In the genomic region with DNA sequence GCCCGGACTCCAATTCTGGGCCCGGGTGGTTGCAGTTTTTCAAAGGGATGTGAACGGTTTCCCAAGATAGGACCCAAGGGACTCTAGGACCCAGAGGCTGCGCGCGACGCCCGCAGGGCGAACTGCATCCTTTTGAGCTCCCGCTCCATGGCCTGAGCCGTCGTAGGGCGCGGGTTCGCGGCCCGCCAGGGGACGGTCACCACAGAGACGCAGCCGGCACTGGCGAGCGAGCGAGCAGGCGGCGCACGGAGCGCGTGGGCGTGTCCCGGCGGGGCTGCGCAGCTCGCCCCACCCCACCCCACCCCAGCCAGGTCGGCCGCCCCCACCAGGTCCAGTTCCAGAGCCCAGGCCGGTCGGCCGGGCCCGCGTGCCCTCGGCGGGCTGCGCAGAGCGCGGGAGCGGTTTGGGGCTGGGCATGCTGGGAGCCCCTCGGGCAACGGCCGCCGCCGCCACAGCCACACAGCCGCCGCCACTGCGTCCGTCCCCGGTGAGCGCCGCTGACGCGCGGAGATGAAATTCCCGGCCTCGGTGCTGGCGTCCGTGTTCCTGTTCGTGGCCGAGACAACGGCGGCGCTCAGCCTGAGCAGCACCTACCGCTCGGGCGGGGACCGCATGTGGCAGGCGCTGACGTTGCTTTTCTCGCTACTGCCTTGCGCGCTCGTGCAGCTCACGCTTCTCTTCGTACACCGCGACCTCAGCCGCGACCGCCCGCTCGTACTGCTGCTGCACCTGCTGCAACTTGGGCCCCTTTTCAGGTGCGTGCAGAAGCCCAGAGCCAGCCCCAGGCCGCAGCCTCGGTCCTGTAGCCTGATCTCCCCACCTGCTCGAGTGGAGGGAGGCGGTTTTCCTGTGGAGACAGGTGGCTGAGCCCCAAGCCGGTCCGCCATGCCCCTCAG, we compare ENCODE assay signal across 8 cellular contexts. TPM values are rescaled to one million over a fixed set of nuclear protein-coding genes. Genes with fewer than 3 reads are reported as not detected.
DNase-seq lines count a peak whose midpoint lies in the region; ATAC-seq, FAIRE-seq and TF ChIP-seq lines count a peak whose summit lies in the region.

A gene with protein sequence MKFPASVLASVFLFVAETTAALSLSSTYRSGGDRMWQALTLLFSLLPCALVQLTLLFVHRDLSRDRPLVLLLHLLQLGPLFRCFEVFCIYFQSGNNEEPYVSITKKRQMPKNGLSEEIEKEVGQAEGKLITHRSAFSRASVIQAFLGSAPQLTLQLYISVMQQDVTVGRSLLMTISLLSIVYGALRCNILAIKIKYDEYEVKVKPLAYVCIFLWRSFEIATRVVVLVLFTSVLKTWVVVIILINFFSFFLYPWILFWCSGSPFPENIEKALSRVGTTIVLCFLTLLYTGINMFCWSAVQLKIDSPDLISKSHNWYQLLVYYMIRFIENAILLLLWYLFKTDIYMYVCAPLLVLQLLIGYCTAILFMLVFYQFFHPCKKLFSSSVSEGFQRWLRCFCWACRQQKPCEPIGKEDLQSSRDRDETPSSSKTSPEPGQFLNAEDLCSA (plus strand): TSS at position 340 of the 896 bp plus-strand sequence. CDS start 171 bp downstream, at position 511.

- H3K4me1 ChIP-seq in endodermal cell (ENCODE audit: control insufficient read depth, insufficient read depth, low read length) (no peaks in the 10 kb centered on the region), mesodermal cell (ENCODE audit: control insufficient read depth, insufficient read depth, low read length, poor library complexity, severe bottlenecking) (peaks cover 6% of the 10 kb centered on the region)

- no peak within 1 kb of the TSS for H3K27ac Mint-ChIP-seq in endodermal cell

- TF ChIP-seq CTCF in GM10248 (IDR thresholded peaks at IDR 0.05; ENCODE audit: control extremely low read depth, extremely low read depth, low read depth, missing control alignments) (no peak), endodermal cell (conservative IDR thresholded peaks at IDR 0.05) (no peak), D721Med (IDR thresholded peaks at IDR 0.05; ENCODE audit: insufficient read depth, missing control alignments) (no peak)

- 7 to 9% methylated on average over 15 to 92 of the region's 96 CpGs for WGBS in endodermal cell (ENCODE audit: insufficient coverage in 1 of 2, insufficient read length in 1 of 2), 2 experiments
- 2 to 4% methylated on average over 34 to 55 of the region's 96 CpGs for WGBS in mesodermal cell (ENCODE audit: insufficient coverage in 2 of 2), 2 experiments

- H3K9me3 ChIP-seq in endodermal cell (ENCODE audit: control insufficient read depth, low read length): no peaks in the 10 kb centered on the region
- H3K9me3 ChIP-seq in mesodermal cell (ENCODE audit: control insufficient read depth, low read length): no peaks in the 10 kb centered on the region

- ATAC-seq in HG02623 (IDR thresholded peaks at IDR 0.05; ENCODE audit: unreplicated experiment): peak; percentile 77

- DNase-seq in GM10248 (ENCODE audit: extremely low spot score): peak; percentile 24
- peak; percentile 48 for DNase-seq in NCI-H2171 treated with DMSO at 0.1 percent for 48 hours (lab: John Stamatoyannopoulos, UW)
- peak; percentile 35 to 43 for DNase-seq in activated CD4-positive, alpha-beta T cell treated with anti-CD3 and anti-CD28 coated beads, Interleukin-2, amount 50 U/mL, for 48 hours
- peak; percentile 87 for DNase-seq in endodermal cell
- DNase-seq in stimulated activated CD8-positive, alpha-beta memory T cell treated with anti-CD3 and anti-CD28 coated beads, Interleukin-7, amount 100 ng/mL, for 48 hours (ENCODE audit: extremely low read depth in 1 of 2, low read depth in 1 of 2): peak; percentile 5 to 9
- no peak for DNase-seq in D721Med (ENCODE audit: insufficient read length, low spot score)

- H3K27me3 ChIP-seq in endodermal cell (ENCODE audit: control insufficient read depth, insufficient read depth, low read length, poor library complexity, severe bottlenecking): peaks cover 21% of the 10 kb centered on the region

- POLR2A ChIA-PET in GM10248 (lab: Yijun Ruan, JAX): no interaction called here

- H3K36me3 ChIP-seq in endodermal cell (ENCODE audit: control insufficient read depth, insufficient read depth, low read length) (no peaks in the 10 kb centered on the region), mesodermal cell (ENCODE audit: control insufficient read depth, insufficient read depth, low read length) (no peaks in the 10 kb centered on the region)

- H3K4me3 ChIP-seq in endodermal cell (ENCODE audit: low read length) (peak within 1 kb of the TSS; percentile 45), mesodermal cell (ENCODE audit: extremely low read depth, insufficient read depth, low read length, poor library complexity, severe bottlenecking) (peak within 1 kb of the TSS; percentile 31)

- H3K36me3 Mint-ChIP-seq in endodermal cell (ENCODE audit: low read depth): no peaks in the 10 kb centered on the region

- no peaks in the 10 kb centered on the region for H3K4me1 Mint-ChIP-seq in endodermal cell

- no peak for FAIRE-seq in D721Med (lab: Jason Lieb, UNC)

- H3K27ac ChIP-seq in endodermal cell (ENCODE audit: low read depth, low read length) (no peak within 1 kb of the TSS), mesodermal cell (ENCODE audit: low read depth, low read length, severe bottlenecking) (no peak within 1 kb of the TSS)

- no peak within 1 kb of the TSS for H3K9ac ChIP-seq in endodermal cell (ENCODE audit: extremely low read depth, low read length, poor library complexity, severe bottlenecking)

- peaks cover 28% of the 10 kb centered on the region for H3K9me3 Mint-ChIP-seq in endodermal cell

- peaks cover 22% of the 10 kb centered on the region for H3K27me3 Mint-ChIP-seq in endodermal cell (ENCODE audit: insufficient read depth)

- CTCF ChIA-PET in GM10248 (lab: Yijun Ruan, JAX): no interaction called here

- peak within 1 kb of the TSS; percentile 52 for H3K4me3 Mint-ChIP-seq in endodermal cell

RNA-seq across cellular contexts. Expression of the gene that starts here (rescaled TPM):
- under 1 TPM; 0.13 to 0.49 TPM for total RNA-seq in endodermal cell
- 0.53 TPM for polyA plus RNA-seq in endodermal cell (2013, experiment 1 of 2)
- polyA plus RNA-seq in endodermal cell (2013, experiment 2 of 2): 0.62 TPM
- polyA plus RNA-seq in mesodermal cell (2013, experiment 1 of 2): 0.26 TPM
- 0.25 TPM for polyA plus RNA-seq in mesodermal cell (2013, experiment 2 of 2)

Comparison
In these comparisons a context has a peak if more than half of its experiments do, and no peak if none do; other contexts are left out.
1. Peak in DNase-seq and H3K4me3 ChIP-seq in endodermal cell; RNA of the gene not detected or under 1 TPM.